2 cellular contexts compared by ENCODE assay signal in genomic region chr14:71290301-71290700, GRCh38.
TF ChIP-seq lines count a peak whose summit lies in the region.

No MANE protein-coding gene starts in this region.

TF ChIP-seq in SK-N-SH, 30 proteins besides CTCF, POLR2A, EP300 and RAD21 (continued from another document):
- TF ChIP-seq, protein P1, sequence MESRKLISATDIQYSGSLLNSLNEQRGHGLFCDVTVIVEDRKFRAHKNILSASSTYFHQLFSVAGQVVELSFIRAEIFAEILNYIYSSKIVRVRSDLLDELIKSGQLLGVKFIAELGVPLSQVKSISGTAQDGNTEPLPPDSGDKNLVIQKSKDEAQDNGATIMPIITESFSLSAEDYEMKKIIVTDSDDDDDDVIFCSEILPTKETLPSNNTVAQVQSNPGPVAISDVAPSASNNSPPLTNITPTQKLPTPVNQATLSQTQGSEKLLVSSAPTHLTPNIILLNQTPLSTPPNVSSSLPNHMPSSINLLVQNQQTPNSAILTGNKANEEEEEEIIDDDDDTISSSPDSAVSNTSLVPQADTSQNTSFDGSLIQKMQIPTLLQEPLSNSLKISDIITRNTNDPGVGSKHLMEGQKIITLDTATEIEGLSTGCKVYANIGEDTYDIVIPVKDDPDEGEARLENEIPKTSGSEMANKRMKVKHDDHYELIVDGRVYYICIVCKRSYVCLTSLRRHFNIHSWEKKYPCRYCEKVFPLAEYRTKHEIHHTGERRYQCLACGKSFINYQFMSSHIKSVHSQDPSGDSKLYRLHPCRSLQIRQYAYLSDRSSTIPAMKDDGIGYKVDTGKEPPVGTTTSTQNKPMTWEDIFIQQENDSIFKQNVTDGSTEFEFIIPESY (IDR thresholded peaks at IDR 0.05; ENCODE audit: borderline replicate concordance, low read depth) = no peak
- TF ChIP-seq, protein P2, sequence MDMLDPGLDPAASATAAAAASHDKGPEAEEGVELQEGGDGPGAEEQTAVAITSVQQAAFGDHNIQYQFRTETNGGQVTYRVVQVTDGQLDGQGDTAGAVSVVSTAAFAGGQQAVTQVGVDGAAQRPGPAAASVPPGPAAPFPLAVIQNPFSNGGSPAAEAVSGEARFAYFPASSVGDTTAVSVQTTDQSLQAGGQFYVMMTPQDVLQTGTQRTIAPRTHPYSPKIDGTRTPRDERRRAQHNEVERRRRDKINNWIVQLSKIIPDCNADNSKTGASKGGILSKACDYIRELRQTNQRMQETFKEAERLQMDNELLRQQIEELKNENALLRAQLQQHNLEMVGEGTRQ (IDR thresholded peaks at IDR 0.05; ENCODE audit: borderline replicate concordance, low read depth, low read length) = no peak
- TF ChIP-seq RCOR1 (IDR thresholded peaks at IDR 0.05; ENCODE audit: low read length) (no peak), ELF1 (IDR thresholded peaks at IDR 0.05) (no peak), MAX (IDR thresholded peaks at IDR 0.05; ENCODE audit: low read depth) (no peak), GABPA (IDR thresholded peaks at IDR 0.05; ENCODE audit: low read depth) (no peak), IRF3 (IDR thresholded peaks at IDR 0.05; ENCODE audit: low read depth, low read length) (no peak), RFX5 (IDR thresholded peaks at IDR 0.05; ENCODE audit: low read length) (no peak)

TF ChIP-seq in SK-N-SH treated with all-trans-retinoic acid at 6 μM for 48 hours, 23 proteins besides CTCF, POLR2A, EP300 and RAD21 (continued from another document):
- TF ChIP-seq, protein P3, sequence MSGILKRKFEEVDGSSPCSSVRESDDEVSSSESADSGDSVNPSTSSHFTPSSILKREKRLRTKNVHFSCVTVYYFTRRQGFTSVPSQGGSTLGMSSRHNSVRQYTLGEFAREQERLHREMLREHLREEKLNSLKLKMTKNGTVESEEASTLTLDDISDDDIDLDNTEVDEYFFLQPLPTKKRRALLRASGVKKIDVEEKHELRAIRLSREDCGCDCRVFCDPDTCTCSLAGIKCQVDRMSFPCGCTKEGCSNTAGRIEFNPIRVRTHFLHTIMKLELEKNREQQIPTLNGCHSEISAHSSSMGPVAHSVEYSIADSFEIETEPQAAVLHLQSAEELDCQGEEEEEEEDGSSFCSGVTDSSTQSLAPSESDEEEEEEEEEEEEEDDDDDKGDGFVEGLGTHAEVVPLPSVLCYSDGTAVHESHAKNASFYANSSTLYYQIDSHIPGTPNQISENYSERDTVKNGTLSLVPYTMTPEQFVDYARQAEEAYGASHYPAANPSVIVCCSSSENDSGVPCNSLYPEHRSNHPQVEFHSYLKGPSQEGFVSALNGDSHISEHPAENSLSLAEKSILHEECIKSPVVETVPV (CRISPR knock-in tag; IDR thresholded peaks at IDR 0.05) = no peak
TF ChIP-seq in SK-N-SH treated with all-trans-retinoic acid at 6 μM for 48 hours: peak in this region for 0.
